8 cellular contexts compared by ENCODE assay signal in genomic region chr17:8080208-8080798, GRCh38. TPM values are rescaled to one million over a fixed set of nuclear protein-coding genes. Genes with fewer than 3 reads are reported as not detected.
DNase-seq lines count a peak whose midpoint lies in the region; ATAC-seq, FAIRE-seq and TF ChIP-seq lines count a peak whose summit lies in the region.

No MANE protein-coding gene starts in this region.

- no peak overlapping the region for H2BK5ac ChIP-seq in IMR-90 (ENCODE audit: low read depth, low read length, poor library complexity, severe bottlenecking)

- no peak overlapping the region for H4K8ac ChIP-seq in IMR-90 (ENCODE audit: low read depth in 2 of 2, low read length in 2 of 2)

- no peak for TF ChIP-seq EP300 in A549 (IDR thresholded peaks at IDR 0.05)

- peak; percentile 16 to 22 for ATAC-seq in A549
- ATAC-seq in IMR-90 (ENCODE audit: low read depth) = peak; percentile 38; the same call in 1 of the 2 replicates
- ATAC-seq in naive thymus-derived CD8-positive, alpha-beta T cell = no peak
- ATAC-seq in GM19467 (IDR thresholded peaks at IDR 0.05; ENCODE audit: unreplicated experiment) = no peak

- no peak overlapping the region for H4K5ac ChIP-seq in IMR-90 (ENCODE audit: low read depth, low read length)

- no peak overlapping the region for H3K14ac ChIP-seq in IMR-90 (replicated peaks; ENCODE audit: low read depth, low read length)

- H3K27me3 ChIP-seq in IMR-90 (ENCODE audit: control insufficient read depth, insufficient read depth, low read length) = peaks cover 61% of the 10 kb centered on the region

- H3K4me1 ChIP-seq in A549 (peaks cover 10% of the 10 kb centered on the region), IMR-90 (ENCODE audit: control insufficient read depth, insufficient read depth, low read length) (0 out of 2 replicates have a peak, but pooled peaks cover 1% of the 10 kb centered on the region)

- no peak for FAIRE-seq in A549 (lab: Jason Lieb, UNC)

- POLR2A ChIA-PET in A549 (lab: Yijun Ruan, JAX) = interaction anchor here (1.3 kb wide), 2 partner anchors 39 to 93 kb away, joined by 7 to 8 read pairs; no protein-coding TSS in a partner anchor
- POLR2A ChIA-PET in IMR-90 (lab: Charles Lee; ENCODE audit: unreplicated experiment) = no interaction called here
- POLR2A ChIA-PET in naive thymus-derived CD8-positive, alpha-beta T cell (lab: Charles Lee) = interaction anchor here (0.6 to 1.8 kb wide), 5 partner anchors 11 to 594 kb away, joined by 3 to 15 read pairs (median 5); no protein-coding TSS in a partner anchor

- TF ChIP-seq CTCF in A549 (IDR thresholded peaks at IDR 0.05) (no peak), IMR-90 (conservative IDR thresholded peaks at IDR 0.05; ENCODE audit: low read depth, low read length) (no peak), chondrocyte (IDR thresholded peaks at IDR 0.05) (peak; percentile 66), GM20000 (IDR thresholded peaks at IDR 0.05; ENCODE audit: extremely low read depth, missing control alignments) (no peak)

- peak overlapping the region; percentile 92 for H2AFZ ChIP-seq in IMR-90 (replicated peaks; ENCODE audit: low read length, poor library complexity)

- peak overlapping the region; percentile 70 to 89; a peak in 5 of 6 replicates for H3K27ac ChIP-seq in A549
- no peak overlapping the region for H3K27ac ChIP-seq in IMR-90 (ENCODE audit: insufficient read depth, low read length)

- H3K4me1 Mint-ChIP-seq in chondrocyte (ENCODE audit: low read depth) = peaks cover 7% of the 10 kb centered on the region
- H3K4me1 Mint-ChIP-seq in naive thymus-derived CD8-positive, alpha-beta T cell = peaks cover 15 to 18% (median 16%) of the 10 kb centered on the region in 4 donors

- H3K56ac ChIP-seq in IMR-90 (ENCODE audit: extremely low read depth, insufficient read depth, low read length) = no peak overlapping the region

- H3K36me3 ChIP-seq in IMR-90 (ENCODE audit: control insufficient read depth, insufficient read depth, low read length) = no peaks in the 10 kb centered on the region

- H4K91ac ChIP-seq in IMR-90 (ENCODE audit: insufficient read depth, low read depth, low read length) = no peak overlapping the region

- DNase-seq in A549 (ENCODE audit: low read depth in 1 of 2, low spot score in 1 of 2) = no peak
- DNase-seq in IMR-90 = no peak
- no peak for DNase-seq in chondrocyte (ENCODE audit: low spot score)
- peak in 1 of 10 donors; percentile 52 for DNase-seq in naive thymus-derived CD8-positive, alpha-beta T cell
- no peak for DNase-seq in EL
- DNase-seq in effector CD8-positive, alpha-beta T cell (lab: John Stamatoyannopoulos, UW) = no peak
- DNase-seq in GM20000 (ENCODE audit: low spot score) = no peak

- peak overlapping the region; percentile 75 for H3K4me3 Mint-ChIP-seq in chondrocyte (ENCODE audit: unreplicated experiment)
- H3K4me3 Mint-ChIP-seq in naive thymus-derived CD8-positive, alpha-beta T cell = peak overlapping the region; percentile 85 to 95 (median 90)

- peak overlapping the region; percentile 58 for H3K4me3 ChIP-seq in A549
- peak overlapping the region; percentile 24; the same call in 1 of the 2 replicates for H3K4me3 ChIP-seq in IMR-90 (ENCODE audit: insufficient read depth, low read depth, low read length)

- no peak overlapping the region for H2BK20ac ChIP-seq in IMR-90 (ENCODE audit: low read depth, low read length)

- H2AK9ac ChIP-seq in IMR-90 (replicated peaks; ENCODE audit: low read depth, low read length, poor library complexity) = no peak overlapping the region

- H3K23ac ChIP-seq in IMR-90 (ENCODE audit: low read depth, low read length) = no peak overlapping the region

- no peaks in the 10 kb centered on the region for H3K36me3 Mint-ChIP-seq in chondrocyte (ENCODE audit: low read depth)
- H3K36me3 Mint-ChIP-seq in naive thymus-derived CD8-positive, alpha-beta T cell = peaks cover 0 to 5% (median 0%) of the 10 kb centered on the region in 3 donors

- no peak overlapping the region for H3K27ac Mint-ChIP-seq in chondrocyte (ENCODE audit: unreplicated experiment)
- H3K27ac Mint-ChIP-seq in naive thymus-derived CD8-positive, alpha-beta T cell = peak overlapping the region in 4 of 10 donors; percentile 25 to 93 (median 74)

- no peak overlapping the region for H3K18ac ChIP-seq in IMR-90 (ENCODE audit: low read depth, low read length)

- H3K79me1 ChIP-seq in IMR-90 (ENCODE audit: low read depth in 1 of 2, low read length in 2 of 2) = no peaks in the 10 kb centered on the region

- in situ Hi-C loops in IMR-90 (cut with MboI; ENCODE audit: low sequenced_read_pairs) = loop anchor here (25.0 kb wide), 2 partner anchors 232 to 682 kb away; partner anchors contain the start of genes ARHGEF15 and SPDYE4

- intact Hi-C loops in IMR-90 (cut with micrococcal nuclease) = loop anchor here (1.0 to 5.0 kb wide), 2 partner anchors 38 to 77 kb away; partner anchors contain the start of gene ALOXE3

- H3K9ac ChIP-seq in IMR-90 (ENCODE audit: low read depth, low read length) = no peak overlapping the region

- no peaks in the 10 kb centered on the region for H3K9me1 ChIP-seq in IMR-90 (ENCODE audit: insufficient read depth, low read length)

- no peak overlapping the region for H3K4ac ChIP-seq in IMR-90 (ENCODE audit: low read depth, low read length)

- TF ChIP-seq RAD21 in A549 (conservative IDR thresholded peaks at IDR 0.05 in 1 of 2, IDR thresholded peaks at IDR 0.05 in 1 of 2) = no peak
- TF ChIP-seq RAD21 in IMR-90 (IDR thresholded peaks at IDR 0.05; ENCODE audit: low read length) = no peak

- H4K20me1 ChIP-seq in IMR-90 (ENCODE audit: insufficient read depth, low read length) = no peaks in the 10 kb centered on the region

- H2AK5ac ChIP-seq in IMR-90 (ENCODE audit: low read depth, low read length) = no peak overlapping the region

- dilution Hi-C loops in IMR-90 (cut with HindIII; ENCODE audit: low sequenced_read_pairs, unreplicated experiment) = no loop called here

- H3K9me3 ChIP-seq in A549 (no peaks in the 10 kb centered on the region), IMR-90 (ENCODE audit: control insufficient read depth, insufficient read depth, low read length) (no peaks in the 10 kb centered on the region)

- H2BK15ac ChIP-seq in IMR-90 (ENCODE audit: low read depth, low read length) = no peak overlapping the region

- no peaks in the 10 kb centered on the region for H3K9me3 Mint-ChIP-seq in chondrocyte (ENCODE audit: low read depth)
- no peaks in the 10 kb centered on the region for H3K9me3 Mint-ChIP-seq in naive thymus-derived CD8-positive, alpha-beta T cell

- H3K4me2 ChIP-seq in A549 = peak overlapping the region; percentile 85
- peak overlapping the region; percentile 65 for H3K4me2 ChIP-seq in IMR-90 (ENCODE audit: low read depth, low read length)

- no TSS peak for BruUV-seq in IMR-90 (replicated peaks; lab: Mats Ljungman, UMichigan)

- H3K27me3 Mint-ChIP-seq in chondrocyte (ENCODE audit: low read depth) = peaks cover 35% of the 10 kb centered on the region
- H3K27me3 Mint-ChIP-seq in naive thymus-derived CD8-positive, alpha-beta T cell = peaks cover 0 to 2% (median 0%) of the 10 kb centered on the region in 5 donors

- 47% methylated on average over 22 of the region's 25 CpGs for WGBS in A549 (ENCODE audit: missing lambda C conversion rate)
- WGBS in IMR-90 (ENCODE audit: extremely low coverage in 2 of 2, insufficient read length in 1 of 2), 2 experiments = 16% methylated on average over 8 of the region's 25 CpGs; no CpG with 5 or more reads in 1 of the 2 experiments

- TF ChIP-seq POLR2A in A549 (IDR thresholded peaks at IDR 0.05; ENCODE audit: low read length) (no peak), IMR-90 (IDR thresholded peaks at IDR 0.05; ENCODE audit: low read depth, low read length) (no peak)

- no peak overlapping the region for H2BK120ac ChIP-seq in IMR-90 (ENCODE audit: low read depth, low read length)

- CTCF ChIA-PET in A549 (lab: Yijun Ruan, JAX) = interaction anchor here (0.7 to 27.4 kb wide), 15 partner anchors 8 to 364 kb away, joined by 3 to 1490 read pairs (median 3); partner anchors contain the start of genes ALOX12B and ALOXE3
- CTCF ChIA-PET in IMR-90 (lab: Yijun Ruan, JAX) = interaction anchor here (0.6 to 1.0 kb wide), 2 partner anchors 39 to 218 kb away, joined by 3 read pairs; no protein-coding TSS in a partner anchor

RNA-seq across cellular contexts. Expression of gene ALOX12B, which starts 7.2 kb away (rescaled TPM):
- 0.63 and 1.0 TPM in 2 replicates for polyA plus RNA-seq in A549 (2011; rRNA removed)
- 0.59 and 0.84 TPM in 2 replicates for polyA plus RNA-seq in A549 (2012; cell fraction: cytosol; rRNA removed)
- polyA plus RNA-seq in A549 (2012; cell fraction: nucleus; rRNA removed) = 0.73 and 1.0 TPM in 2 replicates
- polyA plus RNA-seq in A549 (2017; fragmentation: RNase III; extraction: RNeasy Plus Mini Kit Qiagen cat#74134 plus additional on column Dnase treatment) = 1.0 to 1.5 TPM (median 1.3 TPM) in 3 replicates
- polyA minus RNA-seq in A549 (2011; rRNA and poly(A)+ RNA removed) = 0.87 and 3.0 TPM in 2 replicates
- total RNA-seq in IMR-90 (2012; rRNA removed) = not detected in 2 replicates
- polyA plus RNA-seq in IMR-90 (2012; rRNA removed) = not detected in 2 replicates
- not detected in 2 replicates for polyA plus RNA-seq in IMR-90 (2012; cell fraction: cytosol; rRNA removed)
- not detected in 2 replicates for polyA plus RNA-seq in IMR-90 (2012; cell fraction: nucleus; rRNA removed; ENCODE audit: low replicate concordance)
- 0.17 TPM in 1 of 3 replicates, not detected in the others for total RNA-seq in chondrocyte
- total RNA-seq in naive thymus-derived CD8-positive, alpha-beta T cell = 1 to 10 TPM in 1 of 2 experiments, under 1 TPM in 1; 0.80 to 1.5 TPM
- polyA plus RNA-seq in naive thymus-derived CD8-positive, alpha-beta T cell = 1 to 10 TPM in 2 of 3 donors, under 1 TPM in 1; 0.82 to 2.3 (median 1.7) TPM

RNA-seq across cellular contexts. Expression of gene ALOXE3, which starts 38.0 kb away (rescaled TPM):
- polyA plus RNA-seq in A549 (2011; rRNA removed) = 0.35 and 0.58 TPM in 2 replicates
- 0.50 and 0.57 TPM in 2 replicates for polyA plus RNA-seq in A549 (2012; cell fraction: cytosol; rRNA removed)
- 1.5 TPM in 2 replicates for polyA plus RNA-seq in A549 (2012; cell fraction: nucleus; rRNA removed)
- 0.40 to 0.51 TPM (median 0.46 TPM) in 3 replicates for polyA plus RNA-seq in A549 (2017; fragmentation: RNase III; extraction: RNeasy Plus Mini Kit Qiagen cat#74134 plus additional on column Dnase treatment)
- 0.63 and 0.74 TPM in 2 replicates for polyA minus RNA-seq in A549 (2011; rRNA and poly(A)+ RNA removed)
- under 0.01 TPM in 2 replicates for total RNA-seq in IMR-90 (2012; rRNA removed)
- polyA plus RNA-seq in IMR-90 (2012; rRNA removed) = 0.19 and 0.26 TPM in 2 replicates
- 0.06 and 0.19 TPM in 2 replicates for polyA plus RNA-seq in IMR-90 (2012; cell fraction: cytosol; rRNA removed)
- 0.52 and 0.83 TPM in 2 replicates for polyA plus RNA-seq in IMR-90 (2012; cell fraction: nucleus; rRNA removed; ENCODE audit: low replicate concordance)
- 0.12 to 0.13 TPM (median 0.12 TPM) in 3 replicates for total RNA-seq in chondrocyte
- total RNA-seq in naive thymus-derived CD8-positive, alpha-beta T cell = under 1 TPM; 0.18 to 0.52 TPM
- under 1 TPM in 1 of 3 donors, not detected in 2; 0.13 TPM for polyA plus RNA-seq in naive thymus-derived CD8-positive, alpha-beta T cell

RNA-seq across cellular contexts. Expression of gene ALOX15B, which starts 41.4 kb away (rescaled TPM):
- not detected in 2 replicates for polyA plus RNA-seq in A549 (2011; rRNA removed)
- 0.03 TPM in 1 of 2 replicates, not detected in the other for polyA plus RNA-seq in A549 (2012; cell fraction: cytosol; rRNA removed)
- polyA plus RNA-seq in A549 (2012; cell fraction: nucleus; rRNA removed) = 0.02 and 0.05 TPM in 2 replicates
- not detected in 3 replicates for polyA plus RNA-seq in A549 (2017; fragmentation: RNase III; extraction: RNeasy Plus Mini Kit Qiagen cat#74134 plus additional on column Dnase treatment)
- not detected in 2 replicates for polyA minus RNA-seq in A549 (2011; rRNA and poly(A)+ RNA removed)
- total RNA-seq in IMR-90 (2012; rRNA removed) = not detected in 2 replicates
- polyA plus RNA-seq in IMR-90 (2012; rRNA removed) = not detected in 2 replicates
- polyA plus RNA-seq in IMR-90 (2012; cell fraction: cytosol; rRNA removed) = 0.03 TPM in 1 of 2 replicates, not detected in the other
- polyA plus RNA-seq in IMR-90 (2012; cell fraction: nucleus; rRNA removed; ENCODE audit: low replicate concordance) = not detected in 2 replicates
- total RNA-seq in chondrocyte = not detected in 3 replicates
- not detected for total RNA-seq in naive thymus-derived CD8-positive, alpha-beta T cell
- polyA plus RNA-seq in naive thymus-derived CD8-positive, alpha-beta T cell = not detected

RNA-seq across cellular contexts. Expression of gene HES7, which starts 43.6 kb away (rescaled TPM):
- 0.56 and 0.58 TPM in 2 replicates for polyA plus RNA-seq in A549 (2011; rRNA removed)
- polyA plus RNA-seq in A549 (2012; cell fraction: cytosol; rRNA removed) = 1.9 and 2.5 TPM in 2 replicates
- polyA plus RNA-seq in A549 (2012; cell fraction: nucleus; rRNA removed) = 5.0 and 10.2 TPM in 2 replicates
- 0.67 to 1.4 TPM (median 0.72 TPM) in 3 replicates for polyA plus RNA-seq in A549 (2017; fragmentation: RNase III; extraction: RNeasy Plus Mini Kit Qiagen cat#74134 plus additional on column Dnase treatment)
- polyA minus RNA-seq in A549 (2011; rRNA and poly(A)+ RNA removed) = 0.24 and 0.50 TPM in 2 replicates
- not detected in 2 replicates for total RNA-seq in IMR-90 (2012; rRNA removed)
- polyA plus RNA-seq in IMR-90 (2012; rRNA removed) = 0.43 and 0.56 TPM in 2 replicates
- 0.66 and 1.9 TPM in 2 replicates for polyA plus RNA-seq in IMR-90 (2012; cell fraction: cytosol; rRNA removed)
- polyA plus RNA-seq in IMR-90 (2012; cell fraction: nucleus; rRNA removed; ENCODE audit: low replicate concordance) = 1.8 and 4.2 TPM in 2 replicates
- total RNA-seq in chondrocyte = 0.51 to 1.5 TPM (median 0.70 TPM) in 3 replicates
- under 1 TPM in 1 of 2 experiments, not detected in 1; 0.30 TPM for total RNA-seq in naive thymus-derived CD8-positive, alpha-beta T cell
- not detected for polyA plus RNA-seq in naive thymus-derived CD8-positive, alpha-beta T cell

Comparison
In these comparisons a context has a peak if more than half of its experiments do, and no peak if none do; other contexts are left out.
1. ATAC-seq: peak in A549 (2 of 2) and IMR-90 (single experiment); none in naive thymus-derived CD8-positive, alpha-beta T cell (0 of 2) and GM19467 (single experiment).